ENCODE assay signal across 8 cellular contexts in the genomic region with DNA sequence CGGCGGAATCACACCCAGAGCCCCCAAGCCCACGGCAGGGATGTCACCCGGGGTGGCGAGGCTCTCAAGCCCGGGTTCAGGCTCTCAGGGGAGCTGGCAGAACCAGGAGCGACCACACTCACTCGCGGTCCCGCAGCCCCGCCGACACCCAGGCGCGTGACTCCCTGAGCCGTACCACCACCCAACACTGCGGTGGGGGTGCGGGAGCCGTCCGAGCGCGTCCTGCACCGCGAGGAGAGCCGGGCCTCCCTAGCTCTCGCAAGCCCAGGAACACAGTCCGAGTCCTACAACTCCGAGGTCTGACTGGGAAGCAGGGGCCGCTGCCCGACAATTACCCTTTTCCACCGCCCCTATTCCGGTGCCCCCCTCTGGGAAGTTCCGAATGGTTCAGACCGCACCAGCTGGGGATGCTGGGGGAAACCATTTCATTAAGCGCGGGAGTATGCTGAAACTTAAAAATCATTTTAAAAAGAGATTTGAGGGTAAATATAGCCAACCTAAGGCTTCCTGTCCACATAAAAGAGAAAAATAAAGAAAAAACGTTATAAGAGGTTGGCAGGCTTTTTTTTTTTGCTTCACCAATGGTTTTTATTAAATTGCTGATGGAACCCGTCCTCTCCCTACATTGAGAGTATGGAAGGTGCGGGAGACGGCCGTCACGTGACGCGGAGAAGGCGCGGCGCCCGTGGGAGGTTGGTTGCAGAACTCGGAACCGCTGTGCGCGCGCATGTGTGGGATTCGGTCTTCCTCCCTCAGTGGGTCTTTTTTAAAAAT. TPM values are rescaled to one million over a fixed set of nuclear protein-coding genes. Genes with fewer than 3 reads are reported as not detected.
A peak's percentile ranks its signal among the peaks of the same experiment; 100 is the strongest.
DNase-seq lines count a peak whose midpoint lies in the region; ATAC-seq and TF ChIP-seq lines count a peak whose summit lies in the region.

A gene with protein sequence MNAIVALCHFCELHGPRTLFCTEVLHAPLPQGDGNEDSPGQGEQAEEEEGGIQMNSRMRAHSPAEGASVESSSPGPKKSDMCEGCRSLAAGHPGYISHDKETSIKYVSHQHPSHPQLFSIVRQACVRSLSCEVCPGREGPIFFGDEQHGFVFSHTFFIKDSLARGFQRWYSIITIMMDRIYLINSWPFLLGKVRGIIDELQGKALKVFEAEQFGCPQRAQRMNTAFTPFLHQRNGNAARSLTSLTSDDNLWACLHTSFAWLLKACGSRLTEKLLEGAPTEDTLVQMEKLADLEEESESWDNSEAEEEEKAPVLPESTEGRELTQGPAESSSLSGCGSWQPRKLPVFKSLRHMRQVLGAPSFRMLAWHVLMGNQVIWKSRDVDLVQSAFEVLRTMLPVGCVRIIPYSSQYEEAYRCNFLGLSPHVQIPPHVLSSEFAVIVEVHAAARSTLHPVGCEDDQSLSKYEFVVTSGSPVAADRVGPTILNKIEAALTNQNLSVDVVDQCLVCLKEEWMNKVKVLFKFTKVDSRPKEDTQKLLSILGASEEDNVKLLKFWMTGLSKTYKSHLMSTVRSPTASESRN (minus strand): TSS at position 143 of the 774 bp plus-strand sequence. CDS start 9,031 bp downstream, outside the sequence.

- peaks cover 2% of the 10 kb centered on the region for H3K27me3 Mint-ChIP-seq in T-helper 2 cell treated with Interferon-gamma antibody and Interleukin-4, amounts not matched to agents 5 μg/mL and 100 μg/mL, for 36 hours (ENCODE audit: low read depth)

- H3K9me3 Mint-ChIP-seq in T-helper 2 cell treated with Interferon-gamma antibody and Interleukin-4, amounts not matched to agents 5 μg/mL and 100 μg/mL, for 36 hours, result no peaks in the 10 kb centered on the region

- no peaks in the 10 kb centered on the region for H3K36me3 Mint-ChIP-seq in T-helper 2 cell treated with Interferon-gamma antibody and Interleukin-4, amounts not matched to agents 5 μg/mL and 100 μg/mL, for 36 hours (ENCODE audit: low read depth)

- H3K4me3 ChIP-seq in ascending aorta, result peak within 1 kb of the TSS; percentile 81 to 96
- H3K4me3 ChIP-seq in right cardiac atrium (ENCODE audit: low read length), result peak within 1 kb of the TSS; percentile 97
- peak within 1 kb of the TSS; percentile 100 for H3K4me3 ChIP-seq in uterus

- H3K9me3 ChIP-seq in ascending aorta (no peaks in the 10 kb centered on the region), right cardiac atrium (ENCODE audit: control insufficient read depth, low read length) (no peaks in the 10 kb centered on the region), uterus (no peaks in the 10 kb centered on the region)

- peak within 1 kb of the TSS; percentile 97 for H3K27ac Mint-ChIP-seq in T-helper 2 cell treated with Interferon-gamma antibody and Interleukin-4, amounts not matched to agents 5 μg/mL and 100 μg/mL, for 36 hours

- DNase-seq in NCI-H1694 treated with DMSO at 0.1 percent for 48 hours (lab: John Stamatoyannopoulos, UW) (peak; percentile 93), ascending aorta (ENCODE audit: low spot score in 2 of 2) (peak; percentile 50 to 95), right cardiac atrium (peak; percentile 94 to 99 (median 97)), putamen (ENCODE audit: low spot score) (peak; percentile 91), uterus (peak; percentile 91)
- DNase-seq in T-helper 2 cell treated with Interferon-gamma antibody and Interleukin-4, amounts not matched to agents 5 μg/mL and 100 μg/mL, for 36 hours (ENCODE audit: low spot score), result peak; percentile 87

- H3K4me1 ChIP-seq in ascending aorta (peaks cover 3 to 8% of the 10 kb centered on the region in 2 donors), right cardiac atrium (ENCODE audit: control insufficient read depth, insufficient read depth, low read length) (peaks cover 13% of the 10 kb centered on the region), uterus (peaks cover 0 to 4% of the 10 kb centered on the region in 2 donors)

- intact Hi-C loops in ascending aorta (cut with DNase I), result loop anchor here (1.0 to 10.0 kb wide), 6 partner anchors 30 to 232 kb away; a partner anchor contains a TSS
- intact Hi-C loops in right cardiac atrium (cut with DNase I), result no loop called here
- intact Hi-C loops in uterus (cut with DNase I; ENCODE audit: low total_unique reads), result no loop called here

- H3K4me3 Mint-ChIP-seq in T-helper 2 cell treated with Interferon-gamma antibody and Interleukin-4, amounts not matched to agents 5 μg/mL and 100 μg/mL, for 36 hours, result peak within 1 kb of the TSS; percentile 97

- WGBS in right cardiac atrium, result under 1% methylated on average over 53 of the region's 53 CpGs

- H3K27me3 ChIP-seq in ascending aorta (no peaks in the 10 kb centered on the region), right cardiac atrium (ENCODE audit: control insufficient read depth, insufficient read depth) (no peaks in the 10 kb centered on the region), uterus (no peaks in the 10 kb centered on the region)

- ATAC-seq in GM18502 (IDR thresholded peaks at IDR 0.05; ENCODE audit: poor library complexity, unreplicated experiment) (peak; percentile 86), HG02938 (IDR thresholded peaks at IDR 0.05; ENCODE audit: unreplicated experiment) (peak; percentile 73), right cardiac atrium (peak; percentile 97)

- TF ChIP-seq CTCF in ascending aorta (IDR thresholded peaks at IDR 0.05) (no peak), uterus (IDR thresholded peaks at IDR 0.05) (peak in 2 of 4 experiments; percentile 36 to 39)

- TF ChIP-seq POLR2A in uterus (IDR thresholded peaks at IDR 0.05), result peak; percentile 76 to 86

- H3K27ac ChIP-seq in ascending aorta, result peak within 1 kb of the TSS; percentile 86 to 95
- H3K27ac ChIP-seq in right cardiac atrium (ENCODE audit: low read length), result peak within 1 kb of the TSS; percentile 95
- H3K27ac ChIP-seq in uterus, result peak within 1 kb of the TSS; percentile 96 to 97

- H3K4me1 Mint-ChIP-seq in T-helper 2 cell treated with Interferon-gamma antibody and Interleukin-4, amounts not matched to agents 5 μg/mL and 100 μg/mL, for 36 hours (ENCODE audit: low read depth), result peaks cover 18% of the 10 kb centered on the region

- H3K36me3 ChIP-seq in ascending aorta (peaks cover 5 to 6% of the 10 kb centered on the region in 2 donors), uterus (no peaks in the 10 kb centered on the region)

RNA-seq across cellular contexts. Expression of the gene that starts here (rescaled TPM):
- 48.6 TPM for total RNA-seq in ascending aorta
- total RNA-seq in right cardiac atrium, result 10 to 100 TPM; 22.9 to 55.7 (median 30.7) TPM
- polyA plus RNA-seq in right cardiac atrium, result 30.7 TPM
- total RNA-seq in uterus, result 10 to 100 TPM; 13.2 to 82.0 (median 61.5) TPM

Comparison
In these comparisons a context has a peak if more than half of its experiments do, and no peak if none do; other contexts are left out.
1. Peak in every context shown above with its lines: DNase-seq, ATAC-seq, H3K4me3 ChIP-seq and H3K27ac ChIP-seq.